Comparison of ENCODE assay signal across 8 cellular contexts in the genomic region with DNA sequence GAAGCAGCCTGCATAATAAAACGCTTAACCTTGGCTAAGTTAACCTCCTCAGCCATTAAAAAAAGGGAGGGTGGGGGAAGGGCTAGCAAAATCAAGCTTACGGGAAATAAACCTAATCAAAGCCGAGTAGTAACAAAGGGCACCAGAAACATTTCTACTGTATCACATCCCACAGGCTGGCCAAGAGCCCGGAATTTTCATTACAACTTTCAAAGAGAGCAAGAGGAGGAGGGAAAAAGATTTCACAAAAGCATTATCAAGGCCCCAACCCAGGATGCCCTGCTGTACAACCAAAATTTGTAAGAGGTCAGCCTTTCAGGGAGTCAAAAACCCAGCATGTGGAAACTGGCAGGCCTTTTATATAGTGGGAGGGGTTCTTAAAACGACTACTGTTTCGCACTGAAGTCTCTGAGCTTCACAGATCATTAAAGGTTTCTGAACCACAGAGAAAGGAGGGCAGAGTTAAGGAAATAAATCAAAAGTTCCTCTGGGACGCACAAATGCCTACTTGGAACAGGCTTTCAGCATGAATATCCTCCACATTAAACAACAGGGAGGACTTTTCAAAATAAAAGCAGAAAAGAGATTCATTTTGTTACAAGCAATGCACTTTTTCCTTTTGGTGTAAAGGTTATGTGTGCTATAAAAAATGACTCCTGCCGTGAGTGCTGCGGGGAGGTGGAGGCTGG.
DNase-seq lines count a peak whose midpoint lies in the region; ATAC-seq, FAIRE-seq and TF ChIP-seq lines count a peak whose summit lies in the region.

No MANE protein-coding gene starts in this region.

- no peak overlapping the region for H3K18ac ChIP-seq in trophoblast cell (ENCODE audit: low read length)

- peak overlapping the region; percentile 60 for H3K4me3 ChIP-seq in CD4-positive, CD25-positive, alpha-beta regulatory T cell (ENCODE audit: low read depth, low read length)
- H3K4me3 ChIP-seq in fibroblast of pulmonary artery (replicated peaks; ENCODE audit: low read depth, low read length) (no peak overlapping the region), trophoblast cell (ENCODE audit: low read depth, low read length) (no peak overlapping the region)

- H3K27me3 ChIP-seq in CD4-positive, CD25-positive, alpha-beta regulatory T cell (ENCODE audit: control insufficient read depth, insufficient read depth, low read length): no peaks in the 10 kb centered on the region
- no peaks in the 10 kb centered on the region for H3K27me3 ChIP-seq in trophoblast cell (ENCODE audit: insufficient read depth, low read length)

- no peak overlapping the region for H2BK12ac ChIP-seq in trophoblast cell (ENCODE audit: low read length)

- peak overlapping the region; percentile 64 for H3K4ac ChIP-seq in trophoblast cell (ENCODE audit: low read depth, low read length)

- no peak overlapping the region for H3K14ac ChIP-seq in trophoblast cell (ENCODE audit: low read length)

- peaks cover 47% of the 10 kb centered on the region for H3K4me1 ChIP-seq in CD4-positive, CD25-positive, alpha-beta regulatory T cell (ENCODE audit: control insufficient read depth, insufficient read depth, low read length, poor library complexity, severe bottlenecking)
- peaks cover 1 to 2% of the 10 kb centered on the region in 2 experiments for H3K4me1 ChIP-seq in trophoblast cell (ENCODE audit: control insufficient read depth in 1 of 2, insufficient read depth in 2 of 2, low read length in 2 of 2)

- H3K9ac ChIP-seq in trophoblast cell (ENCODE audit: low read length): no peak overlapping the region

- H2AFZ ChIP-seq in trophoblast cell (ENCODE audit: insufficient read depth, low read length, poor library complexity): no peak overlapping the region

- peak; percentile 78 for FAIRE-seq in RCC 7860 (lab: Jason Lieb, UNC)
- FAIRE-seq in D721Med (lab: Jason Lieb, UNC): no peak

- H3K79me1 ChIP-seq in trophoblast cell (ENCODE audit: low read length): peaks cover 1% of the 10 kb centered on the region

- H4K8ac ChIP-seq in trophoblast cell (ENCODE audit: low read depth, low read length): no peak overlapping the region

- H3K27ac ChIP-seq in CD4-positive, CD25-positive, alpha-beta regulatory T cell (ENCODE audit: insufficient read depth, low read length, poor library complexity, severe bottlenecking): peak overlapping the region; percentile 58
- no peak overlapping the region for H3K27ac ChIP-seq in trophoblast cell (ENCODE audit: low read depth, low read length)

- TF ChIP-seq CTCF in fibroblast of pulmonary artery (IDR thresholded peaks at IDR 0.05; ENCODE audit: low read length, missing control alignments) (no peak), D721Med (IDR thresholded peaks at IDR 0.05; ENCODE audit: insufficient read depth, missing control alignments) (no peak)

- no peak overlapping the region for H4K91ac ChIP-seq in trophoblast cell (ENCODE audit: low read depth, low read length)

- peak overlapping the region; percentile 55 to 70 (median 67) for H3K4me3 Mint-ChIP-seq in CD4-positive, CD25-positive, alpha-beta regulatory T cell

- H3K4me1 Mint-ChIP-seq in CD4-positive, CD25-positive, alpha-beta regulatory T cell: peaks cover 41 to 81% (median 58%) of the 10 kb centered on the region in 4 donors

- no peak overlapping the region for H3K23ac ChIP-seq in trophoblast cell (ENCODE audit: low read length)

- no peak overlapping the region for H3K4me2 ChIP-seq in trophoblast cell (ENCODE audit: low read length)

- no peaks in the 10 kb centered on the region for H3K9me3 Mint-ChIP-seq in CD4-positive, CD25-positive, alpha-beta regulatory T cell

- WGBS in trophoblast cell (ENCODE audit: extremely low coverage, insufficient coverage, insufficient read length): no CpG with 5 or more reads among the region's 9 CpGs

- peaks cover 46% of the 10 kb centered on the region for H3K36me3 Mint-ChIP-seq in CD4-positive, CD25-positive, alpha-beta regulatory T cell

- no peak overlapping the region for H2BK120ac ChIP-seq in trophoblast cell (ENCODE audit: insufficient read depth, low read length, poor library complexity)

- H4K12ac ChIP-seq in trophoblast cell (ENCODE audit: low read depth, low read length): no peak overlapping the region

- no peaks in the 10 kb centered on the region for H3K9me3 ChIP-seq in CD4-positive, CD25-positive, alpha-beta regulatory T cell (ENCODE audit: control insufficient read depth in 2 of 2, low read length in 2 of 2)
- H3K9me3 ChIP-seq in trophoblast cell (ENCODE audit: insufficient read depth, low read depth, low read length): no peaks in the 10 kb centered on the region

- peak overlapping the region; percentile 83 to 96 (median 89) for H3K27ac Mint-ChIP-seq in CD4-positive, CD25-positive, alpha-beta regulatory T cell

- peak in 1 of 2 donors; percentile 4 for ATAC-seq in CD4-positive, CD25-positive, alpha-beta regulatory T cell (ENCODE audit: low read depth in 2 of 2)
- ATAC-seq in HG03442 (IDR thresholded peaks at IDR 0.05; ENCODE audit: unreplicated experiment): no peak

- H3K79me2 ChIP-seq in trophoblast cell (ENCODE audit: control insufficient read depth, insufficient read depth, low read length, poor library complexity): peaks cover 4% of the 10 kb centered on the region

- peaks cover 48% of the 10 kb centered on the region for H3K36me3 ChIP-seq in CD4-positive, CD25-positive, alpha-beta regulatory T cell (ENCODE audit: control insufficient read depth, insufficient read depth, low read length)
- H3K36me3 ChIP-seq in trophoblast cell (ENCODE audit: control insufficient read depth in 1 of 2, insufficient read depth in 2 of 2, low read length in 2 of 2): peaks cover 13 to 28% of the 10 kb centered on the region in 2 experiments

- H2AK5ac ChIP-seq in trophoblast cell (ENCODE audit: low read length): no peak overlapping the region

- no peak for DNase-seq in CD4-positive, CD25-positive, alpha-beta regulatory T cell
- DNase-seq in RCC 7860 (ENCODE audit: low spot score) (peak; percentile 25), fibroblast of pulmonary artery (ENCODE audit: low read depth) (peak; percentile 91), trophoblast cell (no peak), D721Med (ENCODE audit: insufficient read length, low spot score) (no peak), cerebellum (ENCODE audit: low spot score) (no peak)
- no peak for DNase-seq in activated effector memory CD4-positive, alpha-beta T cell treated with Interleukin-2 at 50 U/mL for 16 hours

- no peaks in the 10 kb centered on the region for H3K27me3 Mint-ChIP-seq in CD4-positive, CD25-positive, alpha-beta regulatory T cell

- H2BK5ac ChIP-seq in trophoblast cell (ENCODE audit: low read depth, low read length, poor library complexity): no peak overlapping the region

Comparison
In these comparisons a context has a peak if more than half of its experiments do, and no peak if none do; other contexts are left out.
1. DNase-seq: peak in RCC 7860 (single experiment) and fibroblast of pulmonary artery (single experiment); none in CD4-positive, CD25-positive, alpha-beta regulatory T cell (0 of 3), trophoblast cell (0 of 2), D721Med (single experiment), activated effector memory CD4-positive, alpha-beta T cell treated with Interleukin-2 at 50 U/mL for 16 hours (single experiment) and cerebellum (single experiment).